Comparison of ENCODE assay signal across 13 cellular contexts in genomic region chr5:115623632-115624031, GRCh38. TPM values are rescaled to one million over a fixed set of nuclear protein-coding genes. Genes with fewer than 3 reads are reported as not detected.
A peak's percentile ranks its signal among the peaks of the same experiment; 100 is the strongest.
DNase-seq lines count a peak whose midpoint lies in the region; ATAC-seq, FAIRE-seq and TF ChIP-seq lines count a peak whose summit lies in the region.
"Had no signal": no experiment of that assay in that cellular context is flagged by ENCODE, and none has a peak within 500 bp of the region (broad histone marks: within the 10 kb centered on the region; RNA-seq: fewer than 3 reads in every experiment).

No MANE protein-coding gene starts in this region.

- peak overlapping the region; percentile 4 for H3K9ac ChIP-seq in keratinocyte (ENCODE audit: control insufficient read depth, extremely low read depth, insufficient read depth, low read length)

- CTCF ChIA-PET in HEK293 (lab: Yijun Ruan, JAX): interaction anchor here (0.6 to 1.4 kb wide), 2 partner anchors 47 to 443 kb away, joined by 3 read pairs; no protein-coding TSS in a partner anchor

- H3K36me3 ChIP-seq in HEK293 (ENCODE audit: control insufficient read depth in 2 of 2, insufficient read depth in 1 of 2, low read length in 2 of 2) (peaks cover 18 to 47% of the 10 kb centered on the region in 2 experiments; a peak in 2 of 3 replicates), keratinocyte (ENCODE audit: control insufficient read depth in 2 of 2, extremely low read depth in 1 of 2, insufficient read depth in 2 of 2, low read length in 2 of 2) (peaks cover 4 to 13% of the 10 kb centered on the region in 2 experiments), stomach (peaks cover 8 to 23% (median 18%) of the 10 kb centered on the region in 4 donors)

- no peak overlapping the region for H2AFZ ChIP-seq in keratinocyte (ENCODE audit: control insufficient read depth, low read length)

- no peaks in the 10 kb centered on the region for H3K9me3 ChIP-seq in HEK293 (ENCODE audit: control insufficient read depth, insufficient read depth, low read depth, low read length)
- no peaks in the 10 kb centered on the region for H3K9me3 ChIP-seq in keratinocyte (ENCODE audit: control insufficient read depth, low read depth, low read length)
- no peaks in the 10 kb centered on the region for H3K9me3 ChIP-seq in stomach

- no peak for ATAC-seq in HG03432 (IDR thresholded peaks at IDR 0.05; ENCODE audit: unreplicated experiment)

- no peaks in the 10 kb centered on the region for H3K9me1 ChIP-seq in keratinocyte (ENCODE audit: control insufficient read depth, extremely low read depth, insufficient read depth, low read length)

- DNase-seq in keratinocyte (ENCODE audit: low read depth, low spot score) (no peak), stomach (no peak), NCI-H128 (lab: John Stamatoyannopoulos, UW; ENCODE audit: unreplicated experiment) (no peak), mucosa of gallbladder (ENCODE audit: low spot score) (no peak)
- no peak for DNase-seq in stimulated activated CD4-positive, alpha-beta T cell treated with anti-CD3 and anti-CD28 coated beads, Interleukin-2, amount 100 ng/mL, for 24 hours
- DNase-seq: activated CD4-positive, alpha-beta T cell treated with anti-CD3 and anti-CD28 coated beads, Interleukin-2, amount 50 U/mL, for 48 hours; activated naive CD4-positive, alpha-beta T cell treated with anti-CD3 and anti-CD28 coated beads, Interleukin-2, amount 10 ng/mL, durations not matched to agents 7 days and 5 days; NCI-H2029 treated with DMSO at 0.1 percent for 48 hours; posterior cingulate gyrus had no signal

- H3K27me3 ChIP-seq in keratinocyte (ENCODE audit: control insufficient read depth, extremely low read depth, insufficient read depth, low read length) (no peaks in the 10 kb centered on the region), stomach (no peaks in the 10 kb centered on the region)

- H3K4me1 ChIP-seq in HEK293 (ENCODE audit: control insufficient read depth, insufficient read depth, low read length) (peaks cover 7% of the 10 kb centered on the region), keratinocyte (ENCODE audit: control insufficient read depth, extremely low read depth, insufficient read depth, low read length) (peaks cover 9% of the 10 kb centered on the region), stomach (peaks cover 27 to 54% (median 42%) of the 10 kb centered on the region in 4 donors)

- no peak for FAIRE-seq in keratinocyte (lab: Jason Lieb, UNC)
- FAIRE-seq: RCC 7860 had no signal

- H3K4me3 ChIP-seq in HEK293 (ENCODE audit: low read depth, low read length): no peak overlapping the region
- peak overlapping the region; percentile 80 for H3K4me3 ChIP-seq in WI38 (ENCODE audit: low read depth, low read length)
- peak overlapping the region; percentile 75 to 95 (median 79) for H3K4me3 ChIP-seq in keratinocyte (ENCODE audit: control insufficient read depth in 2 of 3, extremely low read depth in 1 of 3, insufficient read depth in 2 of 3, low read depth in 1 of 3, low read length in 3 of 3)
- peak overlapping the region; percentile 61 to 94 (median 84) for H3K4me3 ChIP-seq in stomach

- no peak for TF ChIP-seq EP300 in stomach (IDR thresholded peaks at IDR 0.05)

- TF ChIP-seq POLR2A in stomach (IDR thresholded peaks at IDR 0.05): no peak

- dilution Hi-C loops in keratinocyte (cut with MboI; ENCODE audit: extremely low pct_ligation_motif_present, low sequenced_read_pairs): no loop called here

- no peak overlapping the region for H3K27ac ChIP-seq in HEK293 (ENCODE audit: extremely low read depth, low read depth, low read length)
- no peak overlapping the region for H3K27ac ChIP-seq in keratinocyte (ENCODE audit: control insufficient read depth, insufficient read depth, low read length)
- H3K27ac ChIP-seq in stomach: peak overlapping the region in 4 of 5 donors; percentile 91 to 98 (median 97)

- POLR2A ChIA-PET in HEK293 (lab: Yijun Ruan, JAX): interaction anchor here (1.4 to 1.6 kb wide), 2 partner anchors 79 to 193 kb away, joined by 3 to 4 read pairs; partner anchors contain the start of genes CDO1 and FEM1C

- peaks cover 66% of the 10 kb centered on the region for H3K79me2 ChIP-seq in keratinocyte (ENCODE audit: control insufficient read depth, insufficient read depth, low read length)

- peaks cover 8% of the 10 kb centered on the region for H4K20me1 ChIP-seq in keratinocyte (ENCODE audit: control insufficient read depth, extremely low read depth, insufficient read depth, low read length)

- H3K4me2 ChIP-seq in keratinocyte (ENCODE audit: control insufficient read depth, extremely low read depth, insufficient read depth, low read depth, low read length): peak overlapping the region; percentile 96

- no peak for TF ChIP-seq CTCF in HEK293 (tag by site-specific recombination; IDR thresholded peaks at IDR 0.05)
- TF ChIP-seq CTCF in WI38 (IDR thresholded peaks at IDR 0.05; ENCODE audit: low read depth, low read length): no peak
- TF ChIP-seq CTCF in keratinocyte (optimal IDR thresholded peaks at IDR 0.05 in 1 of 3, IDR thresholded peaks at IDR 0.05 in 1 of 3, conservative IDR thresholded peaks at IDR 0.05 in 1 of 3; ENCODE audit: extremely low read depth in 1 of 3, insufficient read depth in 2 of 3, low read length in 3 of 3): no peak
- no peak for TF ChIP-seq CTCF in stomach (IDR thresholded peaks at IDR 0.05)

- 33 to 48% (median 40%) methylated on average over 5 of the region's 5 CpGs for WGBS in stomach, 5 donors

- intact Hi-C loops in stomach (cut with DNase I; ENCODE audit: low total_unique reads): no loop called here

TF ChIP-seq in HEK293, 187 proteins besides CTCF, POLR2A, EP300 and RAD21:
- TF ChIP-seq GLIS1 (tag by site-specific recombination; IDR thresholded peaks at IDR 0.05) (0 out of 2 replicates have a peak, but pooled peaks have one; percentile 19), HOXA7 (CRISPR knock-in tag; IDR thresholded peaks at IDR 0.05; ENCODE audit: borderline replicate concordance) (no peak), ZNF24 (tag by site-specific recombination; IDR thresholded peaks at IDR 0.05) (no peak), ZNF416 (tag by site-specific recombination; IDR thresholded peaks at IDR 0.05) (no peak)

RNA-seq across cellular contexts. Expression of gene TMED7, which starts 2.2 kb away (rescaled TPM):
- 38.2 to 77.9 TPM (median 58.8 TPM) in 3 replicates for polyA plus RNA-seq in keratinocyte
- polyA plus RNA-seq in keratinocyte (2011; ENCODE audit: low read depth): 7.3 TPM
- polyA plus RNA-seq in keratinocyte (2011; cell fraction: cytosol; rRNA removed): 33.0 and 45.2 TPM in 2 replicates
- 55.0 and 55.1 TPM in 2 replicates for polyA plus RNA-seq in keratinocyte (2011; cell fraction: nucleus; rRNA removed)
- polyA plus RNA-seq in keratinocyte (2012; ENCODE audit: low replicate concordance): 16.3 and 54.2 TPM in 2 replicates
- polyA minus RNA-seq in keratinocyte: 13.9 to 80.3 TPM (median 39.7 TPM) in 3 replicates
- polyA minus RNA-seq in keratinocyte (2011; cell fraction: cytosol; rRNA and poly(A)+ RNA removed): 46.0 TPM
- polyA minus RNA-seq in keratinocyte (2011; cell fraction: nucleus; rRNA and poly(A)+ RNA removed): 58.1 and 84.2 TPM in 2 replicates
- 100 to 1,000 TPM in 2 of 5 donors, 10 to 100 TPM in 2, 1 to 10 TPM in 1; 9.8 to 169 (median 54.3) TPM for total RNA-seq in stomach
- polyA plus RNA-seq in stomach: 10 to 100 TPM; 12.8 to 16.5 (median 13.9) TPM
- total RNA-seq in mucosa of gallbladder: 140 TPM

RNA-seq across cellular contexts. Expression of gene TICAM2, which starts 21.4 kb away (rescaled TPM):
- polyA plus RNA-seq in keratinocyte (0.06 TPM in 1 of 3 replicates, not detected in the others), stomach (1 to 10 TPM; 1.4 to 3.5 (median 2.3) TPM)
- not detected for polyA plus RNA-seq in keratinocyte (2011; ENCODE audit: low read depth)
- polyA plus RNA-seq in keratinocyte (2011; cell fraction: cytosol; rRNA removed): not detected in 2 replicates
- not detected in 2 replicates for polyA plus RNA-seq in keratinocyte (2011; cell fraction: nucleus; rRNA removed)
- 0.21 and 0.23 TPM in 2 replicates for polyA plus RNA-seq in keratinocyte (2012; ENCODE audit: low replicate concordance)
- not detected in 3 replicates for polyA minus RNA-seq in keratinocyte
- polyA minus RNA-seq in keratinocyte (2011; cell fraction: cytosol; rRNA and poly(A)+ RNA removed): not detected
- 0.42 and 1.2 TPM in 2 replicates for polyA minus RNA-seq in keratinocyte (2011; cell fraction: nucleus; rRNA and poly(A)+ RNA removed)
- total RNA-seq in stomach (1 to 10 TPM in 2 of 5 donors, not detected in 3; 2.4 to 9.9 TPM), mucosa of gallbladder (3.3 TPM)

Comparison
In these comparisons a context has a peak if more than half of its experiments do, and no peak if none do; other contexts are left out.
1. H3K27ac ChIP-seq: peak in stomach (4 of 5); none in HEK293 (single experiment) and keratinocyte (single experiment).